8 cellular contexts compared by ENCODE assay signal in the genomic region with DNA sequence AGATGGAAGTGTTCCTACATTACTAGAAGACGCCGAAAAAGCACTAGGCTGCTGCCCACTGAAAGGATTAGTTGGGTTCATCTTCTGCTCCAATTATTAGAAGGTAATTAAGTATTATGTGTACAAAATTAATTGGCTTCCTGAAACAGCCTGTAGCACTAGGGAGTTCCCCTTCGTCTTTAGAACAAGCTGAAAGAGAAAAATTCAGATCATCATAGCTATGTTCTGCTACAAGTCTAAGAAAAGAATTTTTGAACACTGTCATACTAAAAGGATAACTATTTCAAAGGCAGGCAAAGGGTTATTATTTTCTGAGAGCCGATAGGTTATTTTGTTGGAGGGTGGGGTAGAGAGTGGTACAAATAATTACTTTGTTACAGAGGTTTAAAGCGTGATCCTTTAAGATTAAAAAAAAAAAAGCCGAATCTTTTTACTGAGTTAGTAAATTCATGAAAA. TPM values are rescaled to one million over a fixed set of nuclear protein-coding genes. Genes with fewer than 3 reads are reported as not detected.
DNase-seq lines count a peak whose midpoint lies in the region; FAIRE-seq and TF ChIP-seq lines count a peak whose summit lies in the region.

Gene MCM3AP (minus strand): TSS at position 406 of the 456 bp plus-strand sequence. CDS start 325 bp downstream, at position 81.

- H3K9me3 ChIP-seq in kidney (ENCODE audit: control insufficient read depth in 1 of 2, low read length in 2 of 2), result no peaks in the 10 kb centered on the region
- H3K9me3 ChIP-seq in stomach smooth muscle (ENCODE audit: control insufficient read depth in 2 of 2, low read length in 2 of 2), result no peaks in the 10 kb centered on the region

- H3K4me3 ChIP-seq in astrocyte of the spinal cord (ENCODE audit: low read depth, low read length) (peak within 1 kb of the TSS; percentile 75), kidney (ENCODE audit: low read length in 2 of 2) (peak within 1 kb of the TSS; percentile 80 to 98), stomach smooth muscle (ENCODE audit: low read length in 2 of 2) (peak within 1 kb of the TSS; percentile 81 to 84)

- peak within 1 kb of the TSS; percentile 79 to 90 for H3K27ac ChIP-seq in kidney (ENCODE audit: low read depth in 2 of 2, low read length in 2 of 2)
- H3K27ac ChIP-seq in stomach smooth muscle (ENCODE audit: low read length), result peak within 1 kb of the TSS; percentile 84

- DNase-seq in NOMO-1 treated with DMSO at 0.1 percent for 48 hours (lab: John Stamatoyannopoulos, UW; ENCODE audit: unreplicated experiment) (peak; percentile 11), NOMO-1 treated with dmso at 0.1 percent for 144 hours (lab: John Stamatoyannopoulos, UW; ENCODE audit: unreplicated experiment) (no peak), astrocyte of the spinal cord (ENCODE audit: low read depth, low spot score) (no peak), kidney (no peak), NCI-H2196 treated with DMSO at 0.1 percent for 48 hours (lab: John Stamatoyannopoulos, UW; ENCODE audit: unreplicated experiment) (no peak), DMS79 treated with DMSO at 0.1 percent for 48 hours (lab: John Stamatoyannopoulos, UW) (no peak), NCI-H2029 treated with DMSO at 0.1 percent for 48 hours (lab: John Stamatoyannopoulos, UW) (no peak)

- H3K36me3 ChIP-seq in kidney (ENCODE audit: control insufficient read depth in 1 of 2, insufficient read depth in 2 of 2, low read length in 2 of 2) (peaks cover 6 to 7% of the 10 kb centered on the region in 2 donors), stomach smooth muscle (ENCODE audit: control insufficient read depth in 2 of 2, insufficient read depth in 2 of 2, low read length in 2 of 2) (peaks cover 7 to 10% of the 10 kb centered on the region in 2 donors)

- no peak for TF ChIP-seq CTCF in astrocyte of the spinal cord (IDR thresholded peaks at IDR 0.05; ENCODE audit: low read depth, low read length)
- TF ChIP-seq CTCF in kidney (IDR thresholded peaks at IDR 0.05; ENCODE audit: borderline replicate concordance, extremely low read depth, insufficient read depth), result no peak

- no peak for FAIRE-seq in kidney (lab: Jason Lieb, UNC)

- intact Hi-C loops in kidney (cut with DNase I), result no loop called here

- no peaks in the 10 kb centered on the region for H3K27me3 ChIP-seq in stomach smooth muscle (ENCODE audit: control insufficient read depth in 1 of 2, insufficient read depth in 2 of 2, low read length in 2 of 2)

- in situ Hi-C loops in astrocyte of the spinal cord (cut with HindIII; ENCODE audit: low sequenced_read_pairs), result no loop called here

- H3K4me1 ChIP-seq in kidney (ENCODE audit: control insufficient read depth in 1 of 2, insufficient read depth in 1 of 2, low read depth in 1 of 2, low read length in 2 of 2), result peaks cover 21 to 23% of the 10 kb centered on the region in 2 donors
- H3K4me1 ChIP-seq in stomach smooth muscle (ENCODE audit: control insufficient read depth, insufficient read depth, low read length), result peaks cover 38% of the 10 kb centered on the region

- H3K9ac ChIP-seq in kidney (ENCODE audit: low read length in 2 of 2) (peak within 1 kb of the TSS; percentile 85 to 96), stomach smooth muscle (ENCODE audit: low read length in 2 of 2) (peak within 1 kb of the TSS; percentile 66 to 84)

RNA-seq across cellular contexts. Expression of gene MCM3AP, which starts in this region (rescaled TPM):
- 101 TPM for total RNA-seq in kidney
- 29.0 TPM for polyA plus RNA-seq in kidney (ENCODE audit: insufficient read depth, low read depth, low replicate concordance)
